1 cellular context compared by ENCODE assay signal in genomic region chr7:46786221-46786951, GRCh38.
TF ChIP-seq lines count a peak whose summit lies in the region.

No MANE protein-coding gene starts in this region.

TF ChIP-seq in IMR-90, 13 proteins besides CTCF, POLR2A, EP300 and RAD21:
- no peak for TF ChIP-seq ELK1 (IDR thresholded peaks at IDR 0.05; ENCODE audit: borderline replicate concordance, low read depth, low read length)
